In the genomic region with DNA sequence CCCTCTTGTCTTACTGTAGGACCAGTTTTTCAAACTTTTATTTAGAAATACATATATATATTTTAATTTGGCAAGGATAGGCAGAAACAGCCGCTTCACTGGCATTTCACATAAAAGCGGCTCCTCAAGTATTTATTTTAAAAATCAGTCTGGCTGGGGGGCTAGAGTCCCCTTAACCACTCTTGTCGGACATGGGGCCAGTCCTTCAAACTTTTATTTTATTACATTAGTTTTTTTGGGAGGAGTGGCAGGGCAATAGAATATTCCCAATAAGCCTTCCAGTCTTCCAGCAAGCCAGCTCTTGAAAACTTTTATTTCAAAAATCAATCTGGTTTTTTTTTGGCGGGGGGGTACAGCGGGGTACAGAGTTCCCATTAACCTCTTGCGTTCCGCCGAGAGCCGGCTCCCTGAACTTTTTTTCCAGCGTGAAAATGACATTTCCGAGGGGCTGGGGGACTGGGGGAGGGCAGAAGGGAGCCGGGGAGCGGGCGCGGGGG, we compare ENCODE assay signal across 8 cellular contexts. TPM values are rescaled to one million over a fixed set of nuclear protein-coding genes. Genes with fewer than 3 reads are reported as not detected.
DNase-seq lines count a peak whose midpoint lies in the region; TF ChIP-seq lines count a peak whose summit lies in the region.

No MANE protein-coding gene starts in this region.

- no peaks in the 10 kb centered on the region for H3K9me3 Mint-ChIP-seq in neural crest cell

- no peaks in the 10 kb centered on the region; the same call in 1 of the 2 replicates for H3F3A ChIP-seq in Loucy (ENCODE audit: low read depth)

- H3K4me3 Mint-ChIP-seq in neural crest cell = peak overlapping the region; percentile 87

- H3K4me2 ChIP-seq in Loucy (ENCODE audit: low read depth, low read length, poor library complexity, severe bottlenecking) = peak overlapping the region; percentile 83

- no peaks in the 10 kb centered on the region for H4K20me1 ChIP-seq in Loucy (ENCODE audit: insufficient read depth, low read length, poor library complexity, severe bottlenecking)

- CTCF ChIA-PET in BJ (lab: Yijun Ruan, JAX) = no interaction called here

- peak overlapping the region; percentile 68 for H3K9ac ChIP-seq in Loucy (ENCODE audit: low read depth, low read length, poor library complexity, severe bottlenecking)

- peaks cover 32% of the 10 kb centered on the region for H3K4me1 Mint-ChIP-seq in neural crest cell

- peaks cover 42% of the 10 kb centered on the region for H3K4me1 ChIP-seq in Loucy (ENCODE audit: insufficient read depth, low read length, poor library complexity, severe bottlenecking)

- POLR2A ChIA-PET in BJ (lab: Charles Lee) = no interaction called here

- H3K27me3 Mint-ChIP-seq in neural crest cell (ENCODE audit: low read depth) = peaks cover 3% of the 10 kb centered on the region

- in situ Hi-C loops in G401 (cut with HindIII; ENCODE audit: low sequenced_read_pairs) = no loop called here
- in situ Hi-C loops in ACHN (cut with HindIII; ENCODE audit: low pct_ligation_motif_present, low pct_unique_long_range_greater_than_20kb, low sequenced_read_pairs) = no loop called here

- no peak overlapping the region for H3K27ac Mint-ChIP-seq in neural crest cell (ENCODE audit: unreplicated experiment)

- no peaks in the 10 kb centered on the region for H3K36me3 Mint-ChIP-seq in neural crest cell (ENCODE audit: low read depth)

- no peaks in the 10 kb centered on the region for H3K9me3 ChIP-seq in Loucy (ENCODE audit: insufficient read depth, low read depth, low read length)

- H3K9me2 ChIP-seq in Loucy (replicated peaks; ENCODE audit: low read depth, low read length) = no peaks in the 10 kb centered on the region

- H3K4me3 ChIP-seq in BJ (ENCODE audit: low read depth, low read length) = peak overlapping the region; percentile 43
- H3K4me3 ChIP-seq in Loucy (ENCODE audit: low read length, poor library complexity, severe bottlenecking) = peak overlapping the region; percentile 74
- H3K4me3 ChIP-seq in coronary artery = peak overlapping the region; percentile 99

- TF ChIP-seq CTCF in BJ (IDR thresholded peaks at IDR 0.05; ENCODE audit: insufficient read depth, low read depth, low read length) (no peak), Loucy (conservative IDR thresholded peaks at IDR 0.05; ENCODE audit: low read length) (no peak), coronary artery (IDR thresholded peaks at IDR 0.05) (no peak), neural crest cell (conservative IDR thresholded peaks at IDR 0.05) (no peak)

- H3K36me3 ChIP-seq in BJ (ENCODE audit: control insufficient read depth, insufficient read depth, low read length) (no peaks in the 10 kb centered on the region), Loucy (ENCODE audit: insufficient read depth, low read length) (no peaks in the 10 kb centered on the region)

- H3K27me3 ChIP-seq in BJ (ENCODE audit: control insufficient read depth, insufficient read depth, low read length) (peaks cover 2% of the 10 kb centered on the region; the same call in 1 of the 2 replicates), Loucy (ENCODE audit: insufficient read depth, low read length, poor library complexity, severe bottlenecking) (no peaks in the 10 kb centered on the region)

- peak overlapping the region in 1 of 2 donors; percentile 84 for H3K27ac ChIP-seq in coronary artery

- no peak for DNase-seq in BJ (ENCODE audit: low read depth)
- no peak for DNase-seq in coronary artery (ENCODE audit: low spot score)
- DNase-seq in neural crest cell (ENCODE audit: low read depth, low spot score) = no peak
- DNase-seq in NCI-H2227 (lab: John Stamatoyannopoulos, UW; ENCODE audit: unreplicated experiment) = no peak
- DNase-seq in G401 (ENCODE audit: low spot score) = no peak
- no peak for DNase-seq in activated gamma-delta T cell treated with Interleukin-2 at 50 U/mL for 16 hours
- no peak for DNase-seq in ACHN

- peaks cover 36% of the 10 kb centered on the region for H3K79me2 ChIP-seq in Loucy (ENCODE audit: insufficient read depth, low read length)

- peak overlapping the region; percentile 82 for H2AFZ ChIP-seq in Loucy (ENCODE audit: low read length)

RNA-seq across cellular contexts. Expression of gene ZNF618, which starts 0.6 kb away (rescaled TPM):
- polyA plus RNA-seq in BJ (2011; rRNA removed) = 4.0 and 5.4 TPM in 2 replicates
- 6.9 and 10.3 TPM in 2 replicates for polyA minus RNA-seq in BJ (2011; rRNA and poly(A)+ RNA removed)
- total RNA-seq in neural crest cell = 60.8 and 64.2 TPM in 2 replicates
- 3.8 and 6.1 TPM in 2 replicates for total RNA-seq in G401 (2014; rRNA removed; shearing (Covaris generic))

Comparison
In these comparisons a context has a peak if more than half of its experiments do, and no peak if none do; other contexts are left out.
1. H3K4me3 ChIP-seq: peak in every context shown above with its lines; median percentile 99 in coronary artery; 74 in Loucy; 43 in BJ.